In the genomic region with DNA sequence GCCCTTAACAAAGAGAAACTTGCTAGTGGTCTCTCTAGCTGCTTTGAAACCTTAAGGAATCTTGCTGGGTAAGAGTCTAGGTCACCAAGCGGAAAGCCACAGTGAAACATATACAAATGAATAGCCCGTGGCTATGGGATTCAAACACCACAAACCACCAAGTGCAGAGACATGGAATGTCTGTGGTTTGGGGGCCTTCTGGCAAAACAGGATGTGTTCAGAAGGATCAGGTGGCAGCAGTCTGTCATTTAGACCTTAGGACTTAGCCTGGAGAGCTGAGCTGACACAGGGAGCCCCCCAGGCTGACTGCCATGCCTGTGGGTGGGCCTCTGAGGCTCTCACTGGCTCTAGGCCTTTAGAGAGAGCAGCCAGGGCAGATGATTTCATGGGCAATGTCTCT, we compare ENCODE assay signal across 11 cellular contexts.
DNase-seq lines count a peak whose midpoint lies in the region; ATAC-seq and TF ChIP-seq lines count a peak whose summit lies in the region.
"Had no signal": no experiment of that assay in that cellular context is flagged by ENCODE, and none has a peak within 500 bp of the region (broad histone marks: within the 10 kb centered on the region; RNA-seq: fewer than 3 reads in every experiment).

No MANE protein-coding gene starts in this region.

- H3K9ac ChIP-seq in neuronal stem cell (ENCODE audit: low read depth, low read length, poor library complexity) = no peak overlapping the region

- H3K27ac ChIP-seq in neuronal stem cell (replicated peaks; ENCODE audit: low read length) = no peak overlapping the region

- H3K14ac ChIP-seq in neuronal stem cell (ENCODE audit: low read length) = no peak overlapping the region

- H3K4me3 ChIP-seq in astrocyte of the spinal cord (ENCODE audit: low read depth, low read length) = no peak overlapping the region
- no peak overlapping the region for H3K4me3 ChIP-seq in neuronal stem cell (ENCODE audit: low read length in 2 of 2)

- H2AFZ ChIP-seq in neuronal stem cell (ENCODE audit: low read length) = peak overlapping the region; percentile 16

- ATAC-seq in GM19035 (IDR thresholded peaks at IDR 0.05; ENCODE audit: unreplicated experiment) (no peak), HG02759 (IDR thresholded peaks at IDR 0.05; ENCODE audit: unreplicated experiment) (no peak)
- ATAC-seq: T-cell had no signal

- in situ Hi-C loops in astrocyte of the spinal cord (cut with HindIII; ENCODE audit: low sequenced_read_pairs) (no loop called here), GM13976 (cut with MboI; ENCODE audit: low sequenced_read_pairs, unreplicated experiment) (no loop called here)

- peaks cover 0 to 14% (median 0%) of the 10 kb centered on the region in 3 experiments for H3K27me3 ChIP-seq in neuronal stem cell (ENCODE audit: control insufficient read depth in 3 of 3, insufficient read depth in 3 of 3, low read depth in 1 of 3, low read length in 3 of 3)

- no peak overlapping the region for H4K8ac ChIP-seq in neuronal stem cell (ENCODE audit: low read depth, low read length)

- no peaks in the 10 kb centered on the region for H3K36me3 ChIP-seq in neuronal stem cell (replicated peaks in 1 of 2; ENCODE audit: control insufficient read depth in 2 of 2, insufficient read depth in 2 of 2, low read length in 2 of 2)

- H2BK5ac ChIP-seq in neuronal stem cell (ENCODE audit: low read length) = no peak overlapping the region

- no peak overlapping the region for H2BK15ac ChIP-seq in neuronal stem cell (ENCODE audit: low read length)

- H3K23ac ChIP-seq in neuronal stem cell (ENCODE audit: low read depth, low read length, poor library complexity) = no peak overlapping the region

- no peaks in the 10 kb centered on the region for H3K4me1 ChIP-seq in neuronal stem cell (ENCODE audit: control insufficient read depth in 2 of 2, insufficient read depth in 1 of 2, low read depth in 1 of 2, low read length in 2 of 2)

- peak; percentile 93 for DNase-seq in ELR (ENCODE audit: low read depth)
- peak; percentile 94 for DNase-seq in M059J (ENCODE audit: low read depth)
- peak; percentile 93 for DNase-seq in astrocyte of the spinal cord (ENCODE audit: low read depth, low spot score)
- no peak for DNase-seq in neuronal stem cell (ENCODE audit: low spot score)
- DNase-seq in germinal center (ENCODE audit: low spot score) = no peak
- no peak for DNase-seq in GM13976 (ENCODE audit: low spot score)
- DNase-seq: cortex of kidney, NCI-H1436 treated with DMSO at 0.1 percent for 48 hours, T-cell had no signal

- no CpG with 5 or more reads among the region's 2 CpGs for WGBS in neuronal stem cell (ENCODE audit: extremely low coverage in 2 of 2, insufficient read length in 2 of 2, insufficient replicate concordance in 1 of 2), 2 donors

- TF ChIP-seq CTCF in astrocyte of the spinal cord (IDR thresholded peaks at IDR 0.05; ENCODE audit: low read depth, low read length) = no peak
- no peak for TF ChIP-seq CTCF in GM13976 (IDR thresholded peaks at IDR 0.05; ENCODE audit: borderline replicate concordance, control extremely low read depth, extremely low read depth, insufficient read depth, missing control alignments)

- H4K91ac ChIP-seq in neuronal stem cell (ENCODE audit: low read depth, low read length, poor library complexity) = no peak overlapping the region

- H3K9me3 ChIP-seq in neuronal stem cell (replicated peaks in 1 of 2; ENCODE audit: control insufficient read depth in 2 of 2, insufficient read depth in 1 of 2, low read depth in 1 of 2, low read length in 2 of 2) = no peaks in the 10 kb centered on the region

- H2BK12ac ChIP-seq in neuronal stem cell (ENCODE audit: low read length) = no peak overlapping the region

- no peak overlapping the region for H2AK5ac ChIP-seq in neuronal stem cell (ENCODE audit: low read depth, low read length)

- no peak overlapping the region for H3K18ac ChIP-seq in neuronal stem cell (ENCODE audit: low read length)

- H3K79me1 ChIP-seq in neuronal stem cell (ENCODE audit: low read depth, low read length) = no peaks in the 10 kb centered on the region

- no peak overlapping the region for H3K4me2 ChIP-seq in neuronal stem cell (ENCODE audit: insufficient read depth, low read length, poor library complexity, severe bottlenecking)

- H2BK120ac ChIP-seq in neuronal stem cell (ENCODE audit: low read depth, low read length) = no peak overlapping the region

- H3K4ac ChIP-seq in neuronal stem cell (ENCODE audit: low read length) = no peak overlapping the region

Comparison
In these comparisons a context has a peak if more than half of its experiments do, and no peak if none do; other contexts are left out.
1. DNase-seq: peak in ELR (single experiment), M059J (single experiment) and astrocyte of the spinal cord (single experiment); none in neuronal stem cell (single experiment), germinal center (single experiment) and GM13976 (single experiment).